In the genomic region with DNA sequence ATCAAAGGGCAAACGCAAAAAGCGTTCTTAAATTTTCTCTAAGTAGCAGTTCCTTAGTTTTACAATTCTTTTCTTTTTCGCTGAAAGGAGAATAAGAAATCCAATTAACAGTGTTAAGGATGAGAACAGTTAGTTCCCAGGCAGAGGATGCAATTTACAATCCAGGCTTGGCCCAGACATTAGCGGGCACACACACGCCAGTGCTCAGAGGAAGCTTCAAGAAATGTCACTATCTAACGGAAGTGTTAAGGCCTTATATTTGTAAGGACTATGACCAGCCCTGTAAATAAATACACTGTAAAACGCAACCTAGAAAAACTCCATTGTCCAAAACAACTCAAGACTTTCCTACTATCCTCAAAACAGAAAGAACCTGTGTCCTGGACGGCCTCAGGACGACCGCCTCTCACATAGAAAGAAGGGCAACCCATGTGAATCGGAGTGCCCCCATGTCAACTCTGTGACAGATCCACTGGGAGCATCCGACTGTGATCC, we compare ENCODE assay signal across 9 cellular contexts. TPM values are rescaled to one million over a fixed set of nuclear protein-coding genes. Genes with fewer than 3 reads are reported as not detected.
DNase-seq lines count a peak whose midpoint lies in the region; ATAC-seq and TF ChIP-seq lines count a peak whose summit lies in the region.
"Had no signal": no experiment of that assay in that cellular context is flagged by ENCODE, and none has a peak within 500 bp of the region (broad histone marks: within the 10 kb centered on the region; RNA-seq: fewer than 3 reads in every experiment).

No MANE protein-coding gene starts in this region.

- no peak for ATAC-seq in HG03196 (IDR thresholded peaks at IDR 0.05; ENCODE audit: unreplicated experiment)
- no peak for ATAC-seq in HG03135 (IDR thresholded peaks at IDR 0.05; ENCODE audit: unreplicated experiment)
- ATAC-seq: foreskin keratinocyte had no signal

- CTCF ChIA-PET in activated naive CD4-positive, alpha-beta T cell treated with anti-CD3 and anti-CD28 coated beads for 36 hours (lab: Charles Lee) = interaction anchor here (0.7 to 2.7 kb wide), 4 partner anchors 50 to 170 kb away, joined by 3 to 21 read pairs (median 4); a partner anchor contains a TSS

- peak overlapping the region; percentile 73 for H3K4me3 ChIP-seq in fibroblast of pulmonary artery (replicated peaks; ENCODE audit: low read depth, low read length)

- H3K4me1 Mint-ChIP-seq in activated naive CD4-positive, alpha-beta T cell treated with anti-CD3 and anti-CD28 coated beads for 36 hours (ENCODE audit: low read depth) = peaks cover 48% of the 10 kb centered on the region
- H3K4me1 Mint-ChIP-seq in T-helper 1 cell treated with Interleukin-12 subunit alpha and Interleukin-12 subunit beta and Interleukin-4 antibody, amounts not matched to agents 30 μg/mL and 1 μg/mL, for 36 hours (ENCODE audit: low read depth) = peaks cover 36% of the 10 kb centered on the region
- peaks cover 14% of the 10 kb centered on the region for H3K4me1 Mint-ChIP-seq in progenitor cell of endocrine pancreas (ENCODE audit: low read depth)

- H3K4me3 Mint-ChIP-seq in activated naive CD4-positive, alpha-beta T cell treated with anti-CD3 and anti-CD28 coated beads for 36 hours = peak overlapping the region; percentile 93
- peak overlapping the region; percentile 94 for H3K4me3 Mint-ChIP-seq in T-helper 1 cell treated with Interleukin-12 subunit alpha and Interleukin-12 subunit beta and Interleukin-4 antibody, amounts not matched to agents 30 μg/mL and 1 μg/mL, for 36 hours
- H3K4me3 Mint-ChIP-seq in progenitor cell of endocrine pancreas (ENCODE audit: low read depth) = peak overlapping the region; percentile 89

- no peaks in the 10 kb centered on the region for H3K9me3 Mint-ChIP-seq in activated naive CD4-positive, alpha-beta T cell treated with anti-CD3 and anti-CD28 coated beads for 36 hours
- H3K9me3 Mint-ChIP-seq in T-helper 1 cell treated with Interleukin-12 subunit alpha and Interleukin-12 subunit beta and Interleukin-4 antibody, amounts not matched to agents 30 μg/mL and 1 μg/mL, for 36 hours = no peaks in the 10 kb centered on the region
- no peaks in the 10 kb centered on the region for H3K9me3 Mint-ChIP-seq in progenitor cell of endocrine pancreas (ENCODE audit: low read depth)

- H3K27ac Mint-ChIP-seq in activated naive CD4-positive, alpha-beta T cell treated with anti-CD3 and anti-CD28 coated beads for 36 hours = peak overlapping the region; percentile 89
- peak overlapping the region; percentile 90 for H3K27ac Mint-ChIP-seq in T-helper 1 cell treated with Interleukin-12 subunit alpha and Interleukin-12 subunit beta and Interleukin-4 antibody, amounts not matched to agents 30 μg/mL and 1 μg/mL, for 36 hours
- peak overlapping the region; percentile 93 for H3K27ac Mint-ChIP-seq in progenitor cell of endocrine pancreas

- no peak for TF ChIP-seq CTCF in fibroblast of pulmonary artery (IDR thresholded peaks at IDR 0.05; ENCODE audit: low read length, missing control alignments)
- no peak for TF ChIP-seq CTCF in progenitor cell of endocrine pancreas (IDR thresholded peaks at IDR 0.05; ENCODE audit: unreplicated experiment)

- intact Hi-C loops in activated naive CD4-positive, alpha-beta T cell treated with anti-CD3 and anti-CD28 coated beads for 36 hours (cut with micrococcal nuclease) = loop anchor here (5.0 to 10.0 kb wide), 3 partner anchors 81 to 1063 kb away; a partner anchor contains a TSS

- H3K36me3 Mint-ChIP-seq in activated naive CD4-positive, alpha-beta T cell treated with anti-CD3 and anti-CD28 coated beads for 36 hours (ENCODE audit: low read depth) = peaks cover 1% of the 10 kb centered on the region
- no peaks in the 10 kb centered on the region for H3K36me3 Mint-ChIP-seq in T-helper 1 cell treated with Interleukin-12 subunit alpha and Interleukin-12 subunit beta and Interleukin-4 antibody, amounts not matched to agents 30 μg/mL and 1 μg/mL, for 36 hours (ENCODE audit: low read depth)
- H3K36me3 Mint-ChIP-seq in progenitor cell of endocrine pancreas (ENCODE audit: insufficient read depth) = no peaks in the 10 kb centered on the region

- H3K27me3 Mint-ChIP-seq in activated naive CD4-positive, alpha-beta T cell treated with anti-CD3 and anti-CD28 coated beads for 36 hours (ENCODE audit: low read depth) = no peaks in the 10 kb centered on the region
- H3K27me3 Mint-ChIP-seq in T-helper 1 cell treated with Interleukin-12 subunit alpha and Interleukin-12 subunit beta and Interleukin-4 antibody, amounts not matched to agents 30 μg/mL and 1 μg/mL, for 36 hours (ENCODE audit: low read depth) = no peaks in the 10 kb centered on the region
- no peaks in the 10 kb centered on the region for H3K27me3 Mint-ChIP-seq in progenitor cell of endocrine pancreas

- DNase-seq in activated naive CD4-positive, alpha-beta T cell treated with anti-CD3 and anti-CD28 coated beads for 36 hours = no peak
- DNase-seq in activated naive CD4-positive, alpha-beta T cell (lab: John Stamatoyannopoulos, UW) = no peak
- DNase-seq in fibroblast of pulmonary artery (ENCODE audit: low read depth) (peak; percentile 14), progenitor cell of endocrine pancreas (ENCODE audit: low spot score, unreplicated experiment) (no peak), SKM-1 treated with dmso at 0.1 percent for 144 hours (lab: John Stamatoyannopoulos, UW; ENCODE audit: unreplicated experiment) (no peak)

RNA-seq across cellular contexts. Expression of a gene that starts 1.3 kb away (rescaled TPM):
- total RNA-seq in activated naive CD4-positive, alpha-beta T cell treated with anti-CD3 and anti-CD28 coated beads for 36 hours = 10 to 100 TPM; 37.9 to 42.1 TPM
- total RNA-seq in progenitor cell of endocrine pancreas = 33.0 and 34.2 TPM in 2 replicates
